Comparison of ENCODE assay signal across 2 cellular contexts in the genomic region with DNA sequence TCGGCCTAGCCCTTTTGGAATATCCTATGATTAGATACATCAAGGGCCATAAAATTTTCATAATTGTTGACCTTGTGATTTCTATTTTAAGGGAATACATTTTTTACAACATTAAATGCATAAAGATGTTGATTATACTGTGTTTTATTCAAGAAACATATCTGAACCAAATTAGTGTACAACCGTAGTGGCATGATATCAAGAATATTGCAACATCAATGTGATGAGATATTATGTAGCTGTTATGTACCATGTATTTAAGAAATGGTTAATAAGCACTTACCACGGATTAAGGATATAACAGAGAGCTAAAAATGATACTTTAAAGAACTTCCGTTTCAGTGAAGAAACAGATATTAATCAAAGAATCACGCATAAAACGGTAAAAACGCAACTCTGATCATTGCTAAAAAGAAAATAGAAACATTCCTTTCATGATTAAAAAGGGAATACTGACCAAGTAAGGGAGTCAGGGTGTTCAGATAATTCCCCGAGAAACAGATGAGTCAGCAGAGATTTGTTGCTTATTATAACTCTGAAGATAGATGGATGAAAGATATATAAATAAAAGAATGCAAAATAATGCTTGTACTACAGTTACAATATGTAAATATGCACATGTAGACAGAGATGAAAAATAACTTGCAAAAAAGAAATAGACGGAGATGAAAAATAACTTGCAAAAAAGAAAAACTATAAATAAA.
TF ChIP-seq lines count a peak whose summit lies in the region.

No MANE protein-coding gene starts in this region.

TF ChIP-seq in HepG2, 621 proteins besides CTCF, POLR2A, EP300 and RAD21:
- TF ChIP-seq KMT2B (CRISPR knock-in tag; IDR thresholded peaks at IDR 0.05) (no peak), ZNF296 (CRISPR knock-in tag; conservative IDR thresholded peaks at IDR 0.05) (no peak), CEBPB (IDR thresholded peaks at IDR 0.05; ENCODE audit: borderline replicate concordance, low read depth, low read length) (peak; percentile 54), MAFK (conservative IDR thresholded peaks at IDR 0.05 in 1 of 2, IDR thresholded peaks at IDR 0.05 in 1 of 2; ENCODE audit: low read length in 2 of 2) (peak; percentile 80 to 90), NFE2L2 (IDR thresholded peaks at IDR 0.05; ENCODE audit: low read length) (no peak), MAFF (IDR thresholded peaks at IDR 0.05; ENCODE audit: low read depth, low read length) (peak; percentile 79), HDAC6 (IDR thresholded peaks at IDR 0.05; ENCODE audit: low read depth, low read length) (no peak), HOXA7 (CRISPR knock-in tag; IDR thresholded peaks at IDR 0.05) (no peak), ZNF652 (CRISPR knock-in tag; IDR thresholded peaks at IDR 0.05; ENCODE audit: borderline replicate concordance, low read depth) (no peak), ZNF205 (CRISPR knock-in tag; IDR thresholded peaks at IDR 0.05) (no peak), ZBTB8A (CRISPR knock-in tag; IDR thresholded peaks at IDR 0.05; ENCODE audit: borderline replicate concordance, low read depth) (no peak), CHD4 (IDR thresholded peaks at IDR 0.05; ENCODE audit: borderline replicate concordance, low read length) (no peak)
- TF ChIP-seq, protein P1, sequence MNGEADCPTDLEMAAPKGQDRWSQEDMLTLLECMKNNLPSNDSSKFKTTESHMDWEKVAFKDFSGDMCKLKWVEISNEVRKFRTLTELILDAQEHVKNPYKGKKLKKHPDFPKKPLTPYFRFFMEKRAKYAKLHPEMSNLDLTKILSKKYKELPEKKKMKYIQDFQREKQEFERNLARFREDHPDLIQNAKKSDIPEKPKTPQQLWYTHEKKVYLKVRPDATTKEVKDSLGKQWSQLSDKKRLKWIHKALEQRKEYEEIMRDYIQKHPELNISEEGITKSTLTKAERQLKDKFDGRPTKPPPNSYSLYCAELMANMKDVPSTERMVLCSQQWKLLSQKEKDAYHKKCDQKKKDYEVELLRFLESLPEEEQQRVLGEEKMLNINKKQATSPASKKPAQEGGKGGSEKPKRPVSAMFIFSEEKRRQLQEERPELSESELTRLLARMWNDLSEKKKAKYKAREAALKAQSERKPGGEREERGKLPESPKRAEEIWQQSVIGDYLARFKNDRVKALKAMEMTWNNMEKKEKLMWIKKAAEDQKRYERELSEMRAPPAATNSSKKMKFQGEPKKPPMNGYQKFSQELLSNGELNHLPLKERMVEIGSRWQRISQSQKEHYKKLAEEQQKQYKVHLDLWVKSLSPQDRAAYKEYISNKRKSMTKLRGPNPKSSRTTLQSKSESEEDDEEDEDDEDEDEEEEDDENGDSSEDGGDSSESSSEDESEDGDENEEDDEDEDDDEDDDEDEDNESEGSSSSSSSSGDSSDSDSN (CRISPR knock-in tag; IDR thresholded peaks at IDR 0.05) = no peak
- TF ChIP-seq, protein P2, sequence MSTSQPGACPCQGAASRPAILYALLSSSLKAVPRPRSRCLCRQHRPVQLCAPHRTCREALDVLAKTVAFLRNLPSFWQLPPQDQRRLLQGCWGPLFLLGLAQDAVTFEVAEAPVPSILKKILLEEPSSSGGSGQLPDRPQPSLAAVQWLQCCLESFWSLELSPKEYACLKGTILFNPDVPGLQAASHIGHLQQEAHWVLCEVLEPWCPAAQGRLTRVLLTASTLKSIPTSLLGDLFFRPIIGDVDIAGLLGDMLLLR (CRISPR knock-in tag; IDR thresholded peaks at IDR 0.05) = no peak

TF ChIP-seq in H1, 55 proteins besides CTCF, POLR2A, EP300 and RAD21:
- TF ChIP-seq MAFK (IDR thresholded peaks at IDR 0.05; ENCODE audit: low read depth, low read length) (peak; percentile 35; the same call in 1 of the 2 replicates), JUND (IDR thresholded peaks at IDR 0.05; ENCODE audit: low read length) (no peak)
